Comparison of ENCODE assay signal across 27 cellular contexts in genomic region chr17:76474894-76475293, GRCh38. TPM values are rescaled to one million over a fixed set of nuclear protein-coding genes. Genes with fewer than 3 reads are reported as not detected.
"Had no signal": no experiment of that assay in that cellular context is flagged by ENCODE, and none has a peak within 500 bp of the region (broad histone marks: within the 10 kb centered on the region; RNA-seq: fewer than 3 reads in every experiment).

No MANE protein-coding gene starts in this region.

- H3K27me3 Mint-ChIP-seq: naive thymus-derived CD4-positive, alpha-beta T cell had no signal

- H3K4me1 Mint-ChIP-seq: nephron progenitor cell had no signal

- H3K27ac Mint-ChIP-seq: naive thymus-derived CD4-positive, alpha-beta T cell; nephron progenitor cell had no signal

- H3K27ac ChIP-seq: coronary artery, epithelial cell of prostate, esophagus muscularis mucosa, gastrocnemius medialis, neutrophil, sigmoid colon, skin epidermis, tibial artery, upper lobe of right lung, vagina had no signal

- H3K4me3 Mint-ChIP-seq: naive thymus-derived CD4-positive, alpha-beta T cell; nephron progenitor cell had no signal

- H3K27me3 ChIP-seq: esophagus muscularis mucosa, gastrocnemius medialis, neutrophil, sigmoid colon, tibial artery, upper lobe of right lung, vagina had no signal

- H3K4me1 ChIP-seq: esophagus muscularis mucosa, gastrocnemius medialis, sigmoid colon, tibial artery, upper lobe of right lung, vagina had no signal

- ATAC-seq: gastrocnemius medialis; left colon; left ventricle myocardium superior; naive thymus-derived CD4-positive, alpha-beta T cell; stimulated activated naive CD8-positive, alpha-beta T cell treated with anti-CD3 and anti-CD28 coated beads, Interleukin-15, Interleukin-2, amounts not matched to agents 100 U/mL and 50 U/mL, for 24 hours; upper lobe of right lung had no signal

- DNase-seq: effector memory CD4-positive, alpha-beta T cell; gastrocnemius medialis; glutamatergic neuron; left colon; left ventricle myocardium superior; mesendoderm; naive thymus-derived CD4-positive, alpha-beta T cell; nephron progenitor cell; sigmoid colon; stimulated activated CD4-positive, alpha-beta T cell treated with anti-CD3 and anti-CD28 coated beads, Interleukin-2, amount 100 ng/mL, for 24 hours; stimulated activated CD4-positive, alpha-beta T cell treated with anti-CD3 and anti-CD28 coated beads, Interleukin-4, amount 100 ng/mL, for 4 hours; stimulated activated naive CD8-positive, alpha-beta T cell treated with anti-CD3 and anti-CD28 coated beads, Interleukin-15, Interleukin-2, amounts not matched to agents 100 U/mL and 50 U/mL, for 24 hours; tibial artery; upper lobe of right lung had no signal

- H3K4me3 ChIP-seq: coronary artery, esophagus muscularis mucosa, gastrocnemius medialis, lung, sigmoid colon, skin epidermis, tibial artery, upper lobe of right lung, vagina had no signal

- H3K9me3 ChIP-seq: esophagus muscularis mucosa, gastrocnemius medialis, neutrophil, sigmoid colon, tibial artery, upper lobe of right lung, vagina had no signal

RNA-seq across cellular contexts. Expression of gene AANAT, which starts 7.5 kb away (rescaled TPM):
- total RNA-seq: dermis microvascular lymphatic vessel endothelial cell; esophagus muscularis mucosa; fibroblast of villous mesenchyme; gastrocnemius medialis; kidney epithelial cell; left colon; left ventricle myocardium superior; naive thymus-derived CD4-positive, alpha-beta T cell; osteoblast; pulmonary artery endothelial cell; sigmoid colon; temporal lobe; upper lobe of right lung; vagina had no signal
- polyA plus RNA-seq: naive thymus-derived CD4-positive, alpha-beta T cell had no signal
